In the genomic region with DNA sequence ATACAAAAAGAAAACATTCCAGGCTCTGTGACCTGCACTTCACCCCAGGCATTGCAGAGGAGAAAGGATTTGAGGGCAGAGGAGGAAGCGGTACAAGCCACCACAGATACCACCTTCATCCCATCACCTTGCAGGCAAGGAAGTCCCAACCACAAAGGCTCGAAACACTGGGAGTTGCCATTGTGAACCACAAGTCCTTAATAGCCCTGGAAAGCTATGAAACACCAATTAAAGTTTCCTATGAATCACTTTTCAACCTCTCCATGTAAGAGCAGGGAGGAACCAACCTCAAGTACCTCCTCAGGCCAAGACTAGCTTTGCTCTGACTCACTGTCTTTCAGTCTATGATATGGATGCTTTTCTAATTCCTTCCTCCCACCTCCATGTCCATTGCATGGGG, we compare ENCODE assay signal across 11 cellular contexts. TPM values are rescaled to one million over a fixed set of nuclear protein-coding genes. Genes with fewer than 3 reads are reported as not detected.
DNase-seq lines count a peak whose midpoint lies in the region; ATAC-seq and TF ChIP-seq lines count a peak whose summit lies in the region.
"Had no signal": no experiment of that assay in that cellular context is flagged by ENCODE, and none has a peak within 500 bp of the region (broad histone marks: within the 10 kb centered on the region; RNA-seq: fewer than 3 reads in every experiment).

No MANE protein-coding gene starts in this region.

- H3K4me3 ChIP-seq in PC-3 (ENCODE audit: low read length) = no peak overlapping the region
- no peak overlapping the region for H3K4me3 ChIP-seq in epithelial cell of esophagus (ENCODE audit: low read length)
- H3K4me3 ChIP-seq: K562 had no signal

- H3K27ac ChIP-seq in PC-3 (ENCODE audit: low read length) = peak overlapping the region; percentile 86

- H3K4me1 ChIP-seq in PC-3 (ENCODE audit: insufficient read depth, low read length) = peaks cover 43% of the 10 kb centered on the region

- H2AFZ ChIP-seq in PC-3 (ENCODE audit: low read length) = no peak overlapping the region

- peaks cover 14% of the 10 kb centered on the region for H3K36me3 ChIP-seq in PC-3 (ENCODE audit: low read depth, low read length)

- CTCF ChIA-PET in PC-3 (lab: Charles Lee) = interaction anchor here (1.0 kb wide), 1 partner anchor 35 kb away, joined by 4 read pairs; no protein-coding TSS in a partner anchor

- ATAC-seq in PC-3 (peak; percentile 93), HG03565 (IDR thresholded peaks at IDR 0.05; ENCODE audit: unreplicated experiment) (no peak), HG02885 (IDR thresholded peaks at IDR 0.05; ENCODE audit: poor library complexity, unreplicated experiment) (no peak), GM18498 (IDR thresholded peaks at IDR 0.05; ENCODE audit: unreplicated experiment) (no peak), GM21717 (IDR thresholded peaks at IDR 0.05; ENCODE audit: unreplicated experiment) (no peak)
- ATAC-seq: K562 had no signal

- POLR2A ChIA-PET in PC-3 (lab: Charles Lee; ENCODE audit: unreplicated experiment) = interaction anchor here (0.5 kb wide), 1 partner anchor 25 kb away, joined by 8 read pairs; no protein-coding TSS in a partner anchor

- H3K9ac ChIP-seq in PC-3 (ENCODE audit: low read length) = no peak overlapping the region

- no peaks in the 10 kb centered on the region for H3F3A ChIP-seq in PC-3 (ENCODE audit: low read length, unreplicated experiment)

- peaks cover 69% of the 10 kb centered on the region for H3K79me2 ChIP-seq in PC-3 (ENCODE audit: low read length)

- H3K27me3 ChIP-seq in PC-3 (ENCODE audit: low read length) = no peaks in the 10 kb centered on the region

- H4K20me1 ChIP-seq in PC-3 (ENCODE audit: low read length) = no peaks in the 10 kb centered on the region

- no peaks in the 10 kb centered on the region for H3K9me2 ChIP-seq in PC-3 (replicated peaks; ENCODE audit: low read length)

- H3K9me3 ChIP-seq in PC-3 (ENCODE audit: low read length) = no peaks in the 10 kb centered on the region

- peak; percentile 6 for DNase-seq in stimulated activated naive CD4-positive, alpha-beta T cell treated with Interleukin-2 at 50 U/mL for 16 hours (lab: John Stamatoyannopoulos, UW)
- no peak for DNase-seq in stimulated activated naive CD4-positive, alpha-beta T cell (lab: John Stamatoyannopoulos, UW)
- DNase-seq in PC-3 (peak; percentile 95), epithelial cell of esophagus (ENCODE audit: low read depth) (peak; percentile 96)
- DNase-seq: aorta, substantia nigra had no signal

- no peak for TF ChIP-seq CTCF in PC-3 (conservative IDR thresholded peaks at IDR 0.05; ENCODE audit: low read depth, low read length)
- TF ChIP-seq CTCF in epithelial cell of esophagus (IDR thresholded peaks at IDR 0.05; ENCODE audit: insufficient read depth, low read depth, low read length, missing control alignments) = no peak

- intact Hi-C loops in PC-3 (cut with micrococcal nuclease) = loop anchor here (2.0 kb wide), 1 partner anchor 26 kb away; a partner anchor contains a TSS

- BruUV-seq in PC-3 (replicated peaks; lab: Mats Ljungman, UMichigan) = no TSS peak

- H3K4me2 ChIP-seq in PC-3 (ENCODE audit: low read length) = peak overlapping the region; percentile 27

RNA-seq across cellular contexts. Expression of a gene that starts 27.0 kb away (rescaled TPM):
- total RNA-seq in PC-3 (2014; rRNA removed) = 13.4 and 14.3 TPM in 2 replicates

Comparison
In these comparisons a context has a peak if more than half of its experiments do, and no peak if none do; other contexts are left out.
1. DNase-seq: peak in stimulated activated naive CD4-positive, alpha-beta T cell treated with Interleukin-2 at 50 U/mL for 16 hours (single experiment), PC-3 (single experiment) and epithelial cell of esophagus (single experiment); none in stimulated activated naive CD4-positive, alpha-beta T cell (0 of 6).